14 cellular contexts compared by ENCODE assay signal in genomic region chr4:28449080-28449479, GRCh38.
"Had no signal": no experiment of that assay in that cellular context is flagged by ENCODE, and none has a peak within 500 bp of the region (broad histone marks: within the 10 kb centered on the region; RNA-seq: fewer than 3 reads in every experiment).

No MANE protein-coding gene starts in this region.

- H3K27me3 Mint-ChIP-seq: central memory CD8-positive, alpha-beta T cell had no signal

- DNase-seq: amniotic stem cell; cortex of kidney; erythroblast; hypothalamus; nephron progenitor cell; stimulated activated CD4-positive, alpha-beta T cell treated with anti-CD3 and anti-CD28 coated beads, Interleukin-12 subunit alpha, Interleukin-12 subunit beta, amount 100 ng/mL, for 4 hours; stimulated activated naive CD4-positive, alpha-beta T cell; substantia nigra; trophoblast cell had no signal

- H3K9me3 Mint-ChIP-seq: nephron progenitor cell had no signal

- H3K4me3 Mint-ChIP-seq: central memory CD8-positive, alpha-beta T cell; nephron progenitor cell had no signal

- H3K4me3 ChIP-seq: lung had no signal

- H3K36me3 Mint-ChIP-seq: brain had no signal

- H3K4me1 Mint-ChIP-seq: central memory CD8-positive, alpha-beta T cell; nephron progenitor cell had no signal

- H3K27ac Mint-ChIP-seq: activated naive CD4-positive, alpha-beta T cell treated with anti-CD3 and anti-CD28 coated beads, Interleukin-2, amount 50 U/mL, for 72 hours; activated T-helper 2 cell treated with anti-CD3 and anti-CD28 coated beads, Interferon-gamma antibody, Interleukin-2, Interleukin-4, amounts not matched to agents 10 μg/mL and 5 μg/mL and 100 μg/mL, durations not matched to agents 14 hours and 24 hours and 36 hours; nephron progenitor cell had no signal
